In genomic region chr1:217066794-217067193, GRCh38 we compare ENCODE assay signal across 34 cellular contexts.
"Had no signal": no experiment of that assay in that cellular context is flagged by ENCODE, and none has a peak within 500 bp of the region (broad histone marks: within the 10 kb centered on the region; RNA-seq: fewer than 3 reads in every experiment).

No MANE protein-coding gene starts in this region.

- H3K36me3 ChIP-seq: MG63 had no signal

- H3K9me3 ChIP-seq: MG63 had no signal

- H3K27ac ChIP-seq: KMS-11 had no signal

- DNase-seq: Karpas-422, Kasumi-1, KG1, MG63, MM.1S, MV-4-11, NCI-H1048, NCI-H1092, NCI-H1092 treated with DMSO at 0.1 percent for 48 hours, NCI-H1105, NCI-H1105 treated with DMSO at 0.1 percent for 48 hours, NCI-H1417, NCI-H1417 treated with DMSO at 0.1 percent for 48 hours, NCI-H1436 treated with DMSO at 0.1 percent for 48 hours, NCI-H146, NCI-H1694, NCI-H1694 treated with DMSO at 0.1 percent for 48 hours, NCI-H187, NCI-H187 treated with DMSO at 0.1 percent for 48 hours, NCI-H1930, NCI-H2029, NCI-H2029 treated with DMSO at 0.1 percent for 48 hours, NCI-H2081, NCI-H2081 treated with DMSO at 0.1 percent for 48 hours, NCI-H2107, NCI-H2171, NCI-H2171 treated with DMSO at 0.1 percent for 48 hours, NCI-H2227 treated with DMSO at 0.1 percent for 48 hours, NCI-H226, NCI-H345, NCI-H446, NCI-H446 treated with DMSO at 0.1 percent for 48 hours, NCI-H510A had no signal

- H3K4me3 ChIP-seq: MG63 had no signal

- H3K27me3 ChIP-seq: MG63 had no signal
